Comparison of ENCODE assay signal across 16 cellular contexts in the genomic region with DNA sequence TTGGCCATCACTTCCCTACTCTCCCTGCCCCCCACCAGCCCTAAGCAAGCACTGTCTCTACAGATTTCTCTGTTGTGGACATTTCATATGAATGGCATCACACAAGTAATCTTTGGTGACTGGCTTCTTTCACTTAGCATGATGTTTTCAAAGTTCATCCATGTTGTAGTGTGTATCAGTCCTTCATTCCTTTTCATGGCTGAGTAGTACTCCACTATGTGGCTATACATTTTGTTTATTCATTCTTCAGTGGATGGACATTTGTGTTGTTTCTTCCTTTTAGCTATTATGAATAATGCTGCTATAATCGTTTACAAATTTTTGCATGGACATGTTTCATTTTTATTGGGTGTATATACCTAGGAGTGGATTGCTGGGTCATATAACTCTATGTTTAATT.
"Had no signal": no experiment of that assay in that cellular context is flagged by ENCODE, and none has a peak within 500 bp of the region (broad histone marks: within the 10 kb centered on the region; RNA-seq: fewer than 3 reads in every experiment).

No MANE protein-coding gene starts in this region.

- H3K27ac Mint-ChIP-seq: T-cell had no signal

- DNase-seq: Karpas-422, KG1, MG63, NCI-H1092, NCI-H1417 treated with DMSO at 0.1 percent for 48 hours, NCI-H146, NCI-H1930, NCI-H2081, NCI-H2107, NCI-H226, NCI-H510A, NCI-H774, SW 1271, T-cell had no signal

- H3K4me3 Mint-ChIP-seq: T-cell had no signal

- H3K4me2 ChIP-seq: SK-N-SH had no signal

- H3K9ac ChIP-seq: SK-N-SH had no signal

- H3K27ac ChIP-seq: RWPE1 had no signal

- H3K4me3 ChIP-seq: MG63 had no signal

- H3K9me3 ChIP-seq: MG63, SK-N-SH had no signal

- H3K27me3 ChIP-seq: MG63 had no signal

- H3K4me1 Mint-ChIP-seq: T-cell had no signal

- ATAC-seq: T-cell had no signal

- H3K27me3 Mint-ChIP-seq: T-cell had no signal
